ENCODE assay signal across 24 cellular contexts in genomic region chr7:149000961-149001360, GRCh38. TPM values are rescaled to one million over a fixed set of nuclear protein-coding genes. Genes with fewer than 3 reads are reported as not detected.
DNase-seq lines count a peak whose midpoint lies in the region; ATAC-seq and TF ChIP-seq lines count a peak whose summit lies in the region.
"Had no signal": no experiment of that assay in that cellular context is flagged by ENCODE, and none has a peak within 500 bp of the region (broad histone marks: within the 10 kb centered on the region; RNA-seq: fewer than 3 reads in every experiment).

No MANE protein-coding gene starts in this region.

- no peak overlapping the region for H3K4me2 ChIP-seq in H9 (ENCODE audit: insufficient read depth, insufficient read length, low read length)
- no peak overlapping the region for H3K4me2 ChIP-seq in osteoblast (ENCODE audit: insufficient read depth, low read length)
- H3K4me2 ChIP-seq: BLaER1 had no signal

- no peak overlapping the region for H3K56ac ChIP-seq in H9 (ENCODE audit: insufficient read length, low read depth, low read length)

- H3K4me3 ChIP-seq in osteoblast (ENCODE audit: insufficient read depth, low read length) (no peak overlapping the region), testis (no peak overlapping the region), HAP-1 (no peak overlapping the region)
- H3K4me3 ChIP-seq: BLaER1, GM12878, GM23248, SJSA1 had no signal

- H2AK5ac ChIP-seq in H9 (ENCODE audit: insufficient read length, low read length), result no peak overlapping the region

- H2BK15ac ChIP-seq in H9 (ENCODE audit: low read depth, low read length), result no peak overlapping the region

- H4K91ac ChIP-seq in H9 (ENCODE audit: insufficient read length, low read depth, low read length), result no peak overlapping the region

- no peaks in the 10 kb centered on the region for H3K27me3 Mint-ChIP-seq in activated naive CD4-positive, alpha-beta T cell treated with anti-CD3 and anti-CD28 coated beads for 36 hours (ENCODE audit: low read depth)
- H3K27me3 Mint-ChIP-seq in H9 (ENCODE audit: low read depth), result no peaks in the 10 kb centered on the region
- no peaks in the 10 kb centered on the region for H3K27me3 Mint-ChIP-seq in central memory CD8-positive, alpha-beta T cell
- H3K27me3 Mint-ChIP-seq in natural killer cell treated with Interleukin-12 subunit alpha and Interleukin-12 subunit beta and Interleukin-15 and Interleukin-18, amount 100 ng/mL, for 72 hours, result no peaks in the 10 kb centered on the region
- H3K27me3 Mint-ChIP-seq: CD4-positive, alpha-beta T cell had no signal

- H3K27ac ChIP-seq in H9 (ENCODE audit: insufficient read length, low read depth, low read length), result no peak overlapping the region
- H3K27ac ChIP-seq in osteoblast (ENCODE audit: low read depth, low read length), result no peak overlapping the region
- no peak overlapping the region for H3K27ac ChIP-seq in testis
- H3K27ac ChIP-seq: BLaER1, GM23248, HL-60, SJSA1 had no signal

- H3K36me3 Mint-ChIP-seq in activated naive CD4-positive, alpha-beta T cell treated with anti-CD3 and anti-CD28 coated beads, Interleukin-2, amount 50 U/mL, for 72 hours, result peaks cover 4 to 7% of the 10 kb centered on the region in 2 donors
- peaks cover 13% of the 10 kb centered on the region for H3K36me3 Mint-ChIP-seq in activated naive CD4-positive, alpha-beta T cell treated with anti-CD3 and anti-CD28 coated beads for 36 hours (ENCODE audit: low read depth)
- H3K36me3 Mint-ChIP-seq in H9 (ENCODE audit: insufficient read depth in 1 of 3, low read depth in 3 of 3), result peaks cover 28 to 54% (median 34%) of the 10 kb centered on the region in 3 experiments; a peak in 6 of 7 replicates
- peaks cover 7% of the 10 kb centered on the region for H3K36me3 Mint-ChIP-seq in central memory CD8-positive, alpha-beta T cell (ENCODE audit: insufficient read depth)
- H3K36me3 Mint-ChIP-seq in natural killer cell treated with Interleukin-12 subunit alpha and Interleukin-12 subunit beta and Interleukin-15 and Interleukin-18, amount 100 ng/mL, for 72 hours, result peaks cover 5% of the 10 kb centered on the region

- H4K20me1 ChIP-seq in H9 (ENCODE audit: control insufficient read depth, insufficient read depth, insufficient read length) (no peaks in the 10 kb centered on the region), osteoblast (ENCODE audit: insufficient read depth, low read length) (peaks cover 13% of the 10 kb centered on the region)

- no peak overlapping the region for H3T11ph ChIP-seq in H9 (ENCODE audit: low read length)

- H4K5ac ChIP-seq in H9 (ENCODE audit: insufficient read length, low read depth, low read length), result no peak overlapping the region

- no peak overlapping the region for H2BK12ac ChIP-seq in H9 (ENCODE audit: insufficient read length, low read depth, low read length)

- intact Hi-C loops in activated naive CD4-positive, alpha-beta T cell treated with anti-CD3 and anti-CD28 coated beads for 36 hours (cut with micrococcal nuclease), result no loop called here
- intact Hi-C loops in testis (cut with DNase I; ENCODE audit: low total_unique reads), result no loop called here

- H3K4ac ChIP-seq in H9 (ENCODE audit: low read depth, low read length), result no peak overlapping the region

- no peak overlapping the region for H4K8ac ChIP-seq in H9 (replicated peaks; ENCODE audit: insufficient read length, low read depth, low read length)

- no peak overlapping the region for H3K4me3 Mint-ChIP-seq in activated naive CD4-positive, alpha-beta T cell treated with anti-CD3 and anti-CD28 coated beads for 36 hours
- no peak overlapping the region; a peak in 1 of 5 replicates for H3K4me3 Mint-ChIP-seq in H9
- no peak overlapping the region for H3K4me3 Mint-ChIP-seq in central memory CD8-positive, alpha-beta T cell
- no peak overlapping the region for H3K4me3 Mint-ChIP-seq in natural killer cell treated with Interleukin-12 subunit alpha and Interleukin-12 subunit beta and Interleukin-15 and Interleukin-18, amount 100 ng/mL, for 72 hours
- H3K4me3 Mint-ChIP-seq: CD4-positive, alpha-beta T cell had no signal

- H3K9me3 Mint-ChIP-seq in activated naive CD4-positive, alpha-beta T cell treated with anti-CD3 and anti-CD28 coated beads, Interleukin-2, amount 50 U/mL, for 72 hours, result no peaks in the 10 kb centered on the region
- no peaks in the 10 kb centered on the region for H3K9me3 Mint-ChIP-seq in activated naive CD4-positive, alpha-beta T cell treated with anti-CD3 and anti-CD28 coated beads for 36 hours
- no peaks in the 10 kb centered on the region for H3K9me3 Mint-ChIP-seq in H9
- no peaks in the 10 kb centered on the region for H3K9me3 Mint-ChIP-seq in central memory CD8-positive, alpha-beta T cell
- no peaks in the 10 kb centered on the region for H3K9me3 Mint-ChIP-seq in natural killer cell treated with Interleukin-12 subunit alpha and Interleukin-12 subunit beta and Interleukin-15 and Interleukin-18, amount 100 ng/mL, for 72 hours
- H3K9me3 Mint-ChIP-seq: CD4-positive, alpha-beta T cell had no signal

- H3K27me3 ChIP-seq in H9 (ENCODE audit: insufficient read depth, low read length) (no peaks in the 10 kb centered on the region), osteoblast (ENCODE audit: insufficient read depth, low read length) (no peaks in the 10 kb centered on the region), testis (no peaks in the 10 kb centered on the region), HAP-1 (ENCODE audit: low read depth) (no peaks in the 10 kb centered on the region)
- H3K27me3 ChIP-seq: BLaER1, SJSA1 had no signal

- no peaks in the 10 kb centered on the region for H3K79me1 ChIP-seq in H9 (ENCODE audit: insufficient read depth, low read depth, low read length, poor library complexity, severe bottlenecking)

- no peak for TF ChIP-seq POLR2A in testis (IDR thresholded peaks at IDR 0.05)

- H3K27ac Mint-ChIP-seq in activated naive CD4-positive, alpha-beta T cell treated with anti-CD3 and anti-CD28 coated beads, Interleukin-2, amount 50 U/mL, for 72 hours, result peak overlapping the region; percentile 23 to 56
- no peak overlapping the region for H3K27ac Mint-ChIP-seq in activated naive CD4-positive, alpha-beta T cell treated with anti-CD3 and anti-CD28 coated beads for 36 hours
- peak overlapping the region; percentile 2 to 96 (median 30); a peak in 4 of 7 replicates for H3K27ac Mint-ChIP-seq in H9
- peak overlapping the region; percentile 77 for H3K27ac Mint-ChIP-seq in central memory CD8-positive, alpha-beta T cell (ENCODE audit: low read depth)
- peak overlapping the region in 1 of 2 donors; percentile 68 for H3K27ac Mint-ChIP-seq in natural killer cell treated with Interleukin-12 subunit alpha and Interleukin-12 subunit beta and Interleukin-15 and Interleukin-18, amount 100 ng/mL, for 72 hours
- H3K27ac Mint-ChIP-seq: CD4-positive, alpha-beta T cell had no signal

- no peak overlapping the region for H2BK20ac ChIP-seq in H9 (ENCODE audit: low read depth, low read length, poor library complexity, severe bottlenecking)

- no CpG with 5 or more reads among the region's 5 CpGs for WGBS in H9 (ENCODE audit: extremely low coverage, insufficient read length, low lambda C conversion rate)
- 80 to 92% methylated on average over 5 of the region's 5 CpGs for whole genome bisulfite sequencing in testis, 2 donors

- peaks cover 34% of the 10 kb centered on the region for H3K36me3 ChIP-seq in osteoblast (ENCODE audit: insufficient read depth, low read length)
- H3K36me3 ChIP-seq in testis (ENCODE audit: low read depth, missing control alignments), result no peaks in the 10 kb centered on the region
- H3K36me3 ChIP-seq in HAP-1 (replicated peaks), result peaks cover 40% of the 10 kb centered on the region

- H2BK5ac ChIP-seq in H9 (ENCODE audit: insufficient read length, low read length), result no peak overlapping the region

- H3K4me1 ChIP-seq in H9 (ENCODE audit: insufficient read depth, low read length), result no peaks in the 10 kb centered on the region
- H3K4me1 ChIP-seq in osteoblast (ENCODE audit: insufficient read depth, low read length), result peaks cover 8% of the 10 kb centered on the region
- H3K4me1 ChIP-seq in testis, result no peaks in the 10 kb centered on the region
- no peaks in the 10 kb centered on the region for H3K4me1 ChIP-seq in HAP-1
- H3K4me1 ChIP-seq: BLaER1, Caco-2, SJSA1 had no signal

- no peaks in the 10 kb centered on the region for H3K79me2 ChIP-seq in H9 (ENCODE audit: insufficient read depth, low read length)
- no peaks in the 10 kb centered on the region for H3K79me2 ChIP-seq in osteoblast (ENCODE audit: insufficient read depth, low read length)

- H3K14ac ChIP-seq in H9 (ENCODE audit: insufficient read depth, low read length), result no peak overlapping the region

- no peak for ATAC-seq in activated naive CD4-positive, alpha-beta T cell treated with anti-CD3 and anti-CD28 coated beads, Interleukin-2, amount 50 U/mL, for 72 hours
- no peak for ATAC-seq in central memory CD8-positive, alpha-beta T cell (replicated peaks; ENCODE audit: extremely low read depth, poor library complexity, severe bottlenecking)
- no peak for ATAC-seq in natural killer cell treated with Interleukin-12 subunit alpha and Interleukin-12 subunit beta and Interleukin-15 and Interleukin-18, amount 100 ng/mL, for 72 hours
- ATAC-seq: GM12878 had no signal

- H2AFZ ChIP-seq in H9 (ENCODE audit: low read length) (no peak overlapping the region), osteoblast (ENCODE audit: low read length) (no peak overlapping the region)
- H2AFZ ChIP-seq: GM23248 had no signal

- in situ Hi-C loops in HAP-1 (cut with MboI; ENCODE audit: low sequenced_read_pairs), result no loop called here

- no peak overlapping the region for H3K9ac ChIP-seq in H9 (ENCODE audit: extremely low read depth, insufficient read length, low read length)
- H3K9ac ChIP-seq: BLaER1, GM23248 had no signal

- no peak overlapping the region for H3K18ac ChIP-seq in H9 (ENCODE audit: insufficient read length, low read depth, low read length)

- TF ChIP-seq CTCF in H9 (conservative IDR thresholded peaks at IDR 0.05) (no peak), osteoblast (IDR thresholded peaks at IDR 0.05; ENCODE audit: extremely low read depth, low read depth, low read length) (no peak), testis (IDR thresholded peaks at IDR 0.05) (no peak)

- CTCF ChIA-PET in activated naive CD4-positive, alpha-beta T cell treated with anti-CD3 and anti-CD28 coated beads for 36 hours (lab: Charles Lee), result interaction anchor here (0.8 kb wide), 1 partner anchor 64 kb away, joined by 3 read pairs; no protein-coding TSS in a partner anchor

- peaks cover 3% of the 10 kb centered on the region for H3K4me1 Mint-ChIP-seq in activated naive CD4-positive, alpha-beta T cell treated with anti-CD3 and anti-CD28 coated beads for 36 hours (ENCODE audit: low read depth)
- H3K4me1 Mint-ChIP-seq in H9, result 0 out of 4 replicates have a peak, but pooled peaks cover 0 to 4% of the 10 kb centered on the region in 2 experiments
- peaks cover 5% of the 10 kb centered on the region for H3K4me1 Mint-ChIP-seq in central memory CD8-positive, alpha-beta T cell
- H3K4me1 Mint-ChIP-seq in natural killer cell treated with Interleukin-12 subunit alpha and Interleukin-12 subunit beta and Interleukin-15 and Interleukin-18, amount 100 ng/mL, for 72 hours (ENCODE audit: low read depth in 2 of 2), result peaks cover 0 to 11% of the 10 kb centered on the region in 2 donors

- DNase-seq in activated naive CD4-positive, alpha-beta T cell treated with anti-CD3 and anti-CD28 coated beads, Interleukin-2, amount 50 U/mL, for 72 hours (ENCODE audit: low spot score in 2 of 2), result no peak
- DNase-seq in activated naive CD4-positive, alpha-beta T cell treated with anti-CD3 and anti-CD28 coated beads for 36 hours, result no peak
- DNase-seq in H9 (no peak), osteoblast (ENCODE audit: insufficient read length, low spot score, missing footprints) (peak; percentile 47), testis (no peak), HAP-1 (ENCODE audit: low spot score in 2 of 2) (no peak)
- DNase-seq in central memory CD8-positive, alpha-beta T cell (ENCODE audit: low spot score in 2 of 2), result no peak
- DNase-seq in natural killer cell treated with Interleukin-12 subunit alpha and Interleukin-12 subunit beta and Interleukin-15 and Interleukin-18, amount 100 ng/mL, for 72 hours (ENCODE audit: low spot score), result no peak
- DNase-seq: Caco-2; CD4-positive, alpha-beta T cell; DND-41; GM23248; HCEC 1CT; KG1; NCI-H1092; NCI-H1436; NCI-H187 treated with DMSO at 0.1 percent for 48 hours; NCI-H226; NCI-H510A treated with DMSO at 0.1 percent for 48 hours; NCI-H748 treated with DMSO at 0.1 percent for 48 hours had no signal

- H3K23ac ChIP-seq in H9 (ENCODE audit: insufficient read length, low read depth, low read length), result no peak overlapping the region

- H3K9me3 ChIP-seq in H9 (ENCODE audit: control insufficient read depth, low read depth, low read length) (no peaks in the 10 kb centered on the region), osteoblast (ENCODE audit: low read depth, low read length) (no peaks in the 10 kb centered on the region), testis (no peaks in the 10 kb centered on the region), HAP-1 (no peaks in the 10 kb centered on the region)
- H3K9me3 ChIP-seq: BLaER1, Caco-2, SJSA1 had no signal

- no peak overlapping the region for H2BK120ac ChIP-seq in H9 (ENCODE audit: low read depth, low read length, poor library complexity, severe bottlenecking)

- H3K23me2 ChIP-seq in H9 (ENCODE audit: insufficient read length, low read depth, low read length, poor library complexity, severe bottlenecking), result no peaks in the 10 kb centered on the region

RNA-seq across cellular contexts. Expression of gene PDIA4, which starts 27.3 kb away (rescaled TPM):
- total RNA-seq in activated naive CD4-positive, alpha-beta T cell treated with anti-CD3 and anti-CD28 coated beads, Interleukin-2, amount 50 U/mL, for 72 hours, result 10 to 100 TPM; 56.7 to 78.0 TPM
- total RNA-seq in activated naive CD4-positive, alpha-beta T cell treated with anti-CD3 and anti-CD28 coated beads for 36 hours, result 10 to 100 TPM; 80.2 to 82.8 TPM
- total RNA-seq in H9 (2021) (217 and 230 TPM in 2 replicates), osteoblast (216 and 220 TPM in 2 replicates), testis (10 to 100 TPM; 59.3 to 86.5 TPM)
- 67.1 TPM for polyA plus RNA-seq in testis (ENCODE audit: insufficient read depth, low read depth, low replicate concordance)
- total RNA-seq in natural killer cell treated with Interleukin-12 subunit alpha and Interleukin-12 subunit beta and Interleukin-15 and Interleukin-18, amount 100 ng/mL, for 72 hours, result 100 to 1,000 TPM; 141 to 159 TPM
